8 cellular contexts compared by ENCODE assay signal in genomic region chr2:196066794-196067382, GRCh38. TPM values are rescaled to one million over a fixed set of nuclear protein-coding genes. Genes with fewer than 3 reads are reported as not detected.
DNase-seq lines count a peak whose midpoint lies in the region; ATAC-seq, FAIRE-seq and TF ChIP-seq lines count a peak whose summit lies in the region.

No MANE protein-coding gene starts in this region.

- H3K27ac Mint-ChIP-seq in natural killer cell treated with Interleukin-12 subunit alpha and Interleukin-12 subunit beta and Interleukin-15 and Interleukin-18, amount 100 ng/mL, for 72 hours, result no peak overlapping the region

- no peaks in the 10 kb centered on the region for H3K9me3 Mint-ChIP-seq in natural killer cell treated with Interleukin-12 subunit alpha and Interleukin-12 subunit beta and Interleukin-15 and Interleukin-18, amount 100 ng/mL, for 72 hours

- ATAC-seq in natural killer cell treated with Interleukin-12 subunit alpha and Interleukin-12 subunit beta and Interleukin-15 and Interleukin-18, amount 100 ng/mL, for 72 hours, result no peak
- no peak for ATAC-seq in GM19467 (IDR thresholded peaks at IDR 0.05; ENCODE audit: unreplicated experiment)

- peak overlapping the region; percentile 17 for H3K4me3 Mint-ChIP-seq in natural killer cell treated with Interleukin-12 subunit alpha and Interleukin-12 subunit beta and Interleukin-15 and Interleukin-18, amount 100 ng/mL, for 72 hours

- H3K36me3 Mint-ChIP-seq in natural killer cell treated with Interleukin-12 subunit alpha and Interleukin-12 subunit beta and Interleukin-15 and Interleukin-18, amount 100 ng/mL, for 72 hours, result no peaks in the 10 kb centered on the region

- peak; percentile 80 for FAIRE-seq in GM12892 (lab: Jason Lieb, UNC)

- no peak overlapping the region for H3K4me3 ChIP-seq in coronary artery

- H3K27me3 Mint-ChIP-seq in natural killer cell treated with Interleukin-12 subunit alpha and Interleukin-12 subunit beta and Interleukin-15 and Interleukin-18, amount 100 ng/mL, for 72 hours, result peaks cover 0 to 25% of the 10 kb centered on the region in 2 donors

- DNase-seq in AML-193 (lab: John Stamatoyannopoulos, UW) (peak; percentile 54 to 72), GM12892 (ENCODE audit: insufficient read length) (peak; percentile 4), NOMO-1 treated with DMSO at 0.1 percent for 48 hours (lab: John Stamatoyannopoulos, UW; ENCODE audit: unreplicated experiment) (peak; percentile 72), coronary artery (ENCODE audit: low spot score) (no peak), islet precursor cell (no peak), substantia nigra (lab: John Stamatoyannopoulos, UW) (no peak)
- no peak for DNase-seq in natural killer cell treated with Interleukin-12 subunit alpha and Interleukin-12 subunit beta and Interleukin-15 and Interleukin-18, amount 100 ng/mL, for 72 hours (ENCODE audit: low spot score)

- TF ChIP-seq CTCF in coronary artery (IDR thresholded peaks at IDR 0.05), result peak; percentile 42

- peaks cover 6 to 10% of the 10 kb centered on the region in 2 donors for H3K4me1 Mint-ChIP-seq in natural killer cell treated with Interleukin-12 subunit alpha and Interleukin-12 subunit beta and Interleukin-15 and Interleukin-18, amount 100 ng/mL, for 72 hours (ENCODE audit: low read depth in 2 of 2)

- TF ChIP-seq POLR2A in GM12892 (IDR thresholded peaks at IDR 0.05; ENCODE audit: low read depth, low read length), result no peak

- H3K27ac ChIP-seq in coronary artery, result no peak overlapping the region
- no peak overlapping the region for H3K27ac ChIP-seq in substantia nigra (ENCODE audit: low read depth, low read length, poor library complexity, severe bottlenecking)

RNA-seq across cellular contexts. Expression of gene DNAH7, which starts 1.7 kb away (rescaled TPM):
- polyA plus RNA-seq in GM12892 (2012; ENCODE audit: missing spikeins), result 0.06 TPM
- under 1 TPM; 0.02 to 0.11 TPM for total RNA-seq in natural killer cell treated with Interleukin-12 subunit alpha and Interleukin-12 subunit beta and Interleukin-15 and Interleukin-18, amount 100 ng/mL, for 72 hours

Comparison
In these comparisons a context has a peak if more than half of its experiments do, and no peak if none do; other contexts are left out.
1. DNase-seq: peak in AML-193 (2 of 2), GM12892 (single experiment) and NOMO-1 treated with DMSO at 0.1 percent for 48 hours (single experiment); none in coronary artery (single experiment), natural killer cell treated with Interleukin-12 subunit alpha and Interleukin-12 subunit beta and Interleukin-15 and Interleukin-18, amount 100 ng/mL, for 72 hours (single experiment), islet precursor cell (single experiment) and substantia nigra (0 of 49).